8 cellular contexts compared by ENCODE assay signal in genomic region chr1:151720974-151721787, GRCh38. TPM values are rescaled to one million over a fixed set of nuclear protein-coding genes. Genes with fewer than 3 reads are reported as not detected.
A peak's percentile ranks its signal among the peaks of the same experiment; 100 is the strongest.
DNase-seq lines count a peak whose midpoint lies in the region; ATAC-seq, FAIRE-seq and TF ChIP-seq lines count a peak whose summit lies in the region.

Gene RIIAD1 (plus strand): TSS chr1:151721522. CDS start chr1:151721537, 15 bp downstream.

- peak within 1 kb of the TSS; percentile 78 for H3K4me3 Mint-ChIP-seq in GM23338
- peak within 1 kb of the TSS; percentile 74 for H3K4me3 Mint-ChIP-seq in astrocyte (ENCODE audit: unreplicated experiment)

- peak; percentile 44 for DNase-seq in COLO668 (lab: John Stamatoyannopoulos, UW; ENCODE audit: unreplicated experiment)
- peak; percentile 78 for DNase-seq in GM23338 (ENCODE audit: low spot score)
- peak; percentile 39 for DNase-seq in RPMI7951 (ENCODE audit: low read depth)
- DNase-seq in astrocyte (ENCODE audit: low read depth), result no peak
- DNase-seq in stimulated activated CD4-positive, alpha-beta T cell treated with anti-CD3 and anti-CD28 coated beads, Interleukin-12 subunit alpha, Interleukin-12 subunit beta, amount 100 ng/mL, for 24 hours (ENCODE audit: low read depth in 2 of 2), result peak; percentile 6 to 10
- DNase-seq in OCI-M1 (lab: John Stamatoyannopoulos, UW), result no peak

- no peaks in the 10 kb centered on the region for H3K79me2 ChIP-seq in GM23338 (replicated peaks; ENCODE audit: insufficient read depth)
- no peaks in the 10 kb centered on the region for H3K79me2 ChIP-seq in astrocyte (ENCODE audit: insufficient read depth, low read length)

- peaks cover 62% of the 10 kb centered on the region for H3K27me3 ChIP-seq in GM23338 (ENCODE audit: insufficient read depth)
- H3K27me3 ChIP-seq in astrocyte (ENCODE audit: insufficient read depth, low read length), result peaks cover 77% of the 10 kb centered on the region
- peaks cover 76% of the 10 kb centered on the region for H3K27me3 ChIP-seq in iPS-20b (ENCODE audit: insufficient read depth, low read length)

- H2AFZ ChIP-seq in GM23338, result peak within 1 kb of the TSS; percentile 95
- peak within 1 kb of the TSS; percentile 48 for H2AFZ ChIP-seq in astrocyte (ENCODE audit: low read depth, low read length)

- TF ChIP-seq CTCF in GM23338 (conservative IDR thresholded peaks at IDR 0.05; ENCODE audit: low read depth in 2 of 2) (no peak), astrocyte (IDR thresholded peaks at IDR 0.05; ENCODE audit: insufficient read depth, low read depth, low read length) (no peak)

- peaks cover 19% of the 10 kb centered on the region for H3K4me1 ChIP-seq in GM23338 (ENCODE audit: insufficient read depth)
- peaks cover 8% of the 10 kb centered on the region for H3K4me1 ChIP-seq in astrocyte (ENCODE audit: insufficient read depth, low read length)
- H3K4me1 ChIP-seq in iPS-20b (ENCODE audit: insufficient read depth, low read length), result peaks cover 11% of the 10 kb centered on the region; the same call in 1 of the 2 replicates

- H3K4me2 ChIP-seq in GM23338 (peak within 1 kb of the TSS; percentile 93), astrocyte (ENCODE audit: low read length) (peak within 1 kb of the TSS; percentile 87)

- H3F3A ChIP-seq in GM23338 (replicated peaks; ENCODE audit: low read depth), result no peaks in the 10 kb centered on the region

- H3K4me3 ChIP-seq in GM23338, result peak within 1 kb of the TSS; percentile 87
- H3K4me3 ChIP-seq in astrocyte (ENCODE audit: insufficient read depth, low read depth, low read length), result peak within 1 kb of the TSS; percentile 44
- H3K4me3 ChIP-seq in iPS-20b (ENCODE audit: low read length), result peak within 1 kb of the TSS; percentile 76

- H3K4me1 Mint-ChIP-seq in GM23338 (peaks cover 27% of the 10 kb centered on the region), astrocyte (ENCODE audit: low read depth, unreplicated experiment) (peaks cover 23% of the 10 kb centered on the region)

- H3K36me3 ChIP-seq in GM23338 (ENCODE audit: insufficient read depth) (no peaks in the 10 kb centered on the region), astrocyte (ENCODE audit: insufficient read depth, low read length) (no peaks in the 10 kb centered on the region), iPS-20b (ENCODE audit: insufficient read depth, low read depth, low read length) (no peaks in the 10 kb centered on the region)

- no peak within 1 kb of the TSS for H3K9ac ChIP-seq in astrocyte (ENCODE audit: low read length)
- no peak within 1 kb of the TSS for H3K9ac ChIP-seq in iPS-20b (ENCODE audit: low read depth, low read length)

- H3K9me3 Mint-ChIP-seq in GM23338 (no peaks in the 10 kb centered on the region), astrocyte (ENCODE audit: unreplicated experiment) (peaks cover 2% of the 10 kb centered on the region)

- H3K9me2 ChIP-seq in GM23338 (ENCODE audit: insufficient read depth), result no peaks in the 10 kb centered on the region

- ATAC-seq in GM23338 (peak; percentile 84), GM21367 (IDR thresholded peaks at IDR 0.05; ENCODE audit: unreplicated experiment) (no peak)

- H3K9me3 ChIP-seq in astrocyte (ENCODE audit: insufficient read depth, low read depth, low read length) (no peaks in the 10 kb centered on the region), iPS-20b (ENCODE audit: insufficient read depth, low read depth, low read length) (no peaks in the 10 kb centered on the region)

- no peaks in the 10 kb centered on the region for H3K36me3 Mint-ChIP-seq in GM23338 (ENCODE audit: low read depth)
- peaks cover 3% of the 10 kb centered on the region for H3K36me3 Mint-ChIP-seq in astrocyte (ENCODE audit: low read depth, unreplicated experiment)

- FAIRE-seq in astrocyte (lab: Jason Lieb, UNC), result no peak

- H3K27me3 Mint-ChIP-seq in GM23338 (ENCODE audit: insufficient read depth, low read depth, poor library complexity) (peaks cover 41% of the 10 kb centered on the region), astrocyte (ENCODE audit: low read depth, unreplicated experiment) (peaks cover 57% of the 10 kb centered on the region)

- H4K20me1 ChIP-seq in GM23338 (replicated peaks; ENCODE audit: insufficient read depth) (0 out of 2 replicates have a peak, but pooled peaks cover 2% of the 10 kb centered on the region), astrocyte (ENCODE audit: insufficient read depth, low read length) (no peaks in the 10 kb centered on the region)

- H3K27ac Mint-ChIP-seq in GM23338 (no peak within 1 kb of the TSS), astrocyte (ENCODE audit: unreplicated experiment) (no peak within 1 kb of the TSS)

- H3K27ac ChIP-seq in GM23338 (ENCODE audit: low read depth), result no peak within 1 kb of the TSS
- H3K27ac ChIP-seq in astrocyte (ENCODE audit: low read depth, low read length), result no peak within 1 kb of the TSS
- H3K27ac ChIP-seq in iPS-20b (ENCODE audit: low read length), result no peak within 1 kb of the TSS

TF ChIP-seq in GM23338, 12 proteins besides CTCF, POLR2A, EP300 and RAD21 (continues in another document):
- TF ChIP-seq ETS1 (IDR thresholded peaks at IDR 0.05) (no peak), ZNF462 (CRISPR knock-in tag; IDR thresholded peaks at IDR 0.05) (no peak), STAT1 (IDR thresholded peaks at IDR 0.05; ENCODE audit: unreplicated experiment) (no peak), EZH2phosphoT487 (IDR thresholded peaks at IDR 0.05; ENCODE audit: unreplicated experiment) (no peak), NANOG (IDR thresholded peaks at IDR 0.05; ENCODE audit: borderline replicate concordance) (no peak), JUNB (IDR thresholded peaks at IDR 0.05; ENCODE audit: unreplicated experiment) (no peak), CREB1 (CRISPR knock-in tag; IDR thresholded peaks at IDR 0.05; ENCODE audit: low read depth) (no peak)

RNA-seq across cellular contexts. Expression of gene RIIAD1, which starts in this region (rescaled TPM):
- total RNA-seq in GM23338 (2014; rRNA removed; shearing (Covaris generic)), result not detected in 2 replicates
- polyA plus RNA-seq in GM23338 (2016; fragmentation: Nextera tagmentation; extraction: Ambion mirVana), result not detected in 2 replicates
- total RNA-seq in RPMI7951 (2014; rRNA removed; shearing (Covaris generic)), result not detected in 2 replicates
- not detected in 2 replicates for total RNA-seq in astrocyte

Comparison
In these comparisons a context has a peak if more than half of its experiments do, and no peak if none do; other contexts are left out.
1. Peak in DNase-seq, ATAC-seq, H3K4me3 ChIP-seq and H3K4me2 ChIP-seq in GM23338; RNA of the gene not detected or under 1 TPM.
2. Peak in DNase-seq in RPMI7951; RNA of the gene not detected or under 1 TPM.
3. DNase-seq: peak in COLO668 (single experiment) and stimulated activated CD4-positive, alpha-beta T cell treated with anti-CD3 and anti-CD28 coated beads, Interleukin-12 subunit alpha, Interleukin-12 subunit beta, amount 100 ng/mL, for 24 hours (2 of 2); none in astrocyte (single experiment) and OCI-M1 (single experiment).
4. Peak in every context shown above with its lines, with median percentiles within 50 percentile points of each other: H3K4me3 ChIP-seq.